Comparison of ENCODE assay signal across 21 cellular contexts in genomic region chr13:51291341-51291740, GRCh38. TPM values are rescaled to one million over a fixed set of nuclear protein-coding genes. Genes with fewer than 3 reads are reported as not detected.
DNase-seq lines count a peak whose midpoint lies in the region; ATAC-seq and TF ChIP-seq lines count a peak whose summit lies in the region.
"Had no signal": no experiment of that assay in that cellular context is flagged by ENCODE, and none has a peak within 500 bp of the region (broad histone marks: within the 10 kb centered on the region; RNA-seq: fewer than 3 reads in every experiment).

No MANE protein-coding gene starts in this region.

- no peak for TF ChIP-seq EP300 in gastroesophageal sphincter (IDR thresholded peaks at IDR 0.05)

- ATAC-seq in gastroesophageal sphincter (no peak), HG02571 (IDR thresholded peaks at IDR 0.05; ENCODE audit: unreplicated experiment) (no peak), HG03095 (IDR thresholded peaks at IDR 0.05; ENCODE audit: unreplicated experiment) (no peak)
- ATAC-seq: natural killer cell had no signal

- H3K4me1 ChIP-seq in gastroesophageal sphincter, result peaks cover 3 to 25% (median 3%) of the 10 kb centered on the region in 3 donors
- peaks cover 22% of the 10 kb centered on the region for H3K4me1 ChIP-seq in stomach smooth muscle (ENCODE audit: control insufficient read depth, insufficient read depth, low read length)

- H3K36me3 ChIP-seq in gastroesophageal sphincter (no peaks in the 10 kb centered on the region), stomach smooth muscle (ENCODE audit: control insufficient read depth in 2 of 2, insufficient read depth in 2 of 2, low read length in 2 of 2) (no peaks in the 10 kb centered on the region)

- H3K9me3 ChIP-seq in gastroesophageal sphincter (no peaks in the 10 kb centered on the region), stomach smooth muscle (ENCODE audit: control insufficient read depth in 2 of 2, low read length in 2 of 2) (no peaks in the 10 kb centered on the region)

- TF ChIP-seq CTCF in gastroesophageal sphincter (IDR thresholded peaks at IDR 0.05), result no peak

- peak overlapping the region in 1 of 2 donors; percentile 11 for H3K9ac ChIP-seq in stomach smooth muscle (ENCODE audit: low read length in 2 of 2)

- no peak for TF ChIP-seq POLR2A in gastroesophageal sphincter (IDR thresholded peaks at IDR 0.05)

- DNase-seq in HT1080 (ENCODE audit: low read depth), result peak; percentile 54
- DNase-seq in amniotic epithelial cell (ENCODE audit: low read depth), result peak; percentile 10
- DNase-seq in activated naive CD4-positive, alpha-beta T cell treated with Interleukin-2 at 50 U/mL for 16 hours, result no peak
- DNase-seq in 8988T, result no peak
- DNase-seq: activated B cell treated with CpG ODN at 0.5 μM for 24 hours; activated CD8-positive, alpha-beta memory T cell treated with anti-CD3 and anti-CD28 coated beads for 24 hours; activated effector memory CD4-positive, alpha-beta T cell treated with anti-CD3 and anti-CD28 coated beads, Interleukin-2, amount 50 U/mL, for 16 hours; C1 segment of cervical spinal cord; DMS79; dorsolateral prefrontal cortex; natural killer cell; NCI-H1930; NCI-H510A treated with DMSO at 0.1 percent for 48 hours; OCI-M1; SW 1271 had no signal

- H3K27me3 ChIP-seq in gastroesophageal sphincter, result no peaks in the 10 kb centered on the region
- H3K27me3 ChIP-seq in stomach smooth muscle (ENCODE audit: control insufficient read depth in 1 of 2, insufficient read depth in 2 of 2, low read length in 2 of 2), result no peaks in the 10 kb centered on the region
- H3K27me3 ChIP-seq: dorsolateral prefrontal cortex had no signal

- H3K27ac ChIP-seq in gastroesophageal sphincter (peak overlapping the region in 3 of 4 donors; percentile 59 to 72 (median 69)), stomach smooth muscle (ENCODE audit: low read length) (peak overlapping the region; percentile 76)

- 36 to 51% methylated on average over 5 of the region's 5 CpGs for WGBS in gastroesophageal sphincter (ENCODE audit: low coverage in 1 of 2), 2 donors

- H3K4me3 ChIP-seq in gastroesophageal sphincter, result no peak overlapping the region
- no peak overlapping the region for H3K4me3 ChIP-seq in stomach smooth muscle (ENCODE audit: low read length in 2 of 2)
- H3K4me3 ChIP-seq: dorsolateral prefrontal cortex had no signal

RNA-seq across cellular contexts. Expression of gene SERPINE3, which starts 48.1 kb away (rescaled TPM):
- 0.03 TPM in 1 of 2 replicates, not detected in the other for total RNA-seq in HT1080 (2014; rRNA removed; shearing (Covaris generic))
- not detected in 2 replicates for polyA plus RNA-seq in HT1080 (2015; cell fraction: cytosol; rRNA removed)
- polyA plus RNA-seq in HT1080 (2015; cell fraction: nucleus; rRNA removed), result not detected in 2 replicates
- total RNA-seq in gastroesophageal sphincter, result under 1 TPM in 1 of 4 donors, not detected in 3; 0.78 TPM
- total RNA-seq: activated B cell treated with CpG ODN at 0.5 μM for 24 hours, fibroblast of villous mesenchyme, HT-29, natural killer cell had no signal

Comparison
In these comparisons a context has a peak if more than half of its experiments do, and no peak if none do; other contexts are left out.
1. DNase-seq: peak in HT1080 (single experiment) and amniotic epithelial cell (single experiment); none in activated naive CD4-positive, alpha-beta T cell treated with Interleukin-2 at 50 U/mL for 16 hours (single experiment) and 8988T (single experiment).